In genomic region chr11:30326911-30327310, GRCh38 we compare ENCODE assay signal across 21 cellular contexts. TPM values are rescaled to one million over a fixed set of nuclear protein-coding genes. Genes with fewer than 3 reads are reported as not detected.
DNase-seq lines count a peak whose midpoint lies in the region; ATAC-seq and TF ChIP-seq lines count a peak whose summit lies in the region.
"Had no signal": no experiment of that assay in that cellular context is flagged by ENCODE, and none has a peak within 500 bp of the region (broad histone marks: within the 10 kb centered on the region; RNA-seq: fewer than 3 reads in every experiment).

No MANE protein-coding gene starts in this region.

- intact Hi-C loops in activated CD4-positive, alpha-beta T cell treated with anti-CD3 and anti-CD28 coated beads for 36 hours (cut with DNase I, micrococcal nuclease): loop anchor here (10.0 kb wide), 3 partner anchors 1038 to 1768 kb away; partner anchors contain the start of genes DCDC1 (in 1 of the 2), DNAJC24 (in 1 of the 2) and RCN1 (in 1 of the 2)
- intact Hi-C loops in CD8-positive, alpha-beta T cell (cut with DNase I, micrococcal nuclease): no loop called here

- no peaks in the 10 kb centered on the region for H3K9me3 Mint-ChIP-seq in activated CD4-positive, alpha-beta T cell treated with anti-CD3 and anti-CD28 coated beads for 36 hours (ENCODE audit: low read depth)
- H3K9me3 Mint-ChIP-seq in CD8-positive, alpha-beta T cell: no peaks in the 10 kb centered on the region
- H3K9me3 Mint-ChIP-seq in activated CD8-positive, alpha-beta T cell treated with anti-CD3 and anti-CD28 coated beads, Interleukin-2, amount 10 ng/mL, durations not matched to agents 7 days and 5 days (ENCODE audit: insufficient read depth): no peaks in the 10 kb centered on the region
- H3K9me3 Mint-ChIP-seq: mesothelial cell of epicardium had no signal

- H3K27ac Mint-ChIP-seq in activated CD4-positive, alpha-beta T cell treated with anti-CD3 and anti-CD28 coated beads for 36 hours: peak overlapping the region; percentile 84
- H3K27ac Mint-ChIP-seq in CD8-positive, alpha-beta T cell: peak overlapping the region; percentile 81
- H3K27ac Mint-ChIP-seq in activated CD8-positive, alpha-beta T cell treated with anti-CD3 and anti-CD28 coated beads, Interleukin-2, amount 10 ng/mL, durations not matched to agents 7 days and 5 days: peak overlapping the region; percentile 58
- H3K27ac Mint-ChIP-seq: mesothelial cell of epicardium had no signal

- H3K4me1 ChIP-seq in CD8-positive, alpha-beta T cell (ENCODE audit: insufficient read depth, low read length): peaks cover 49% of the 10 kb centered on the region
- H3K4me1 ChIP-seq: BE2C had no signal

- CTCF ChIA-PET in activated CD4-positive, alpha-beta T cell treated with anti-CD3 and anti-CD28 coated beads for 36 hours (lab: Charles Lee): interaction anchor here (1.0 kb wide), 1 partner anchor 18 kb away, joined by 3 read pairs; no protein-coding TSS in a partner anchor
- CTCF ChIA-PET in CD8-positive, alpha-beta T cell (lab: Charles Lee): no interaction called here
- CTCF ChIA-PET in activated CD8-positive, alpha-beta T cell treated with anti-CD3 and anti-CD28 coated beads, Interleukin-2, amount 10 ng/mL, durations not matched to agents 7 days and 5 days (lab: Charles Lee): interaction anchor here (0.9 to 2.1 kb wide), 3 partner anchors 11 to 18 kb away, joined by 3 to 14 read pairs (median 10); no protein-coding TSS in a partner anchor

- ATAC-seq in activated CD4-positive, alpha-beta T cell treated with anti-CD3 and anti-CD28 coated beads for 36 hours: no peak
- ATAC-seq in CD8-positive, alpha-beta T cell: no peak
- no peak for ATAC-seq in activated CD8-positive, alpha-beta T cell treated with anti-CD3 and anti-CD28 coated beads, Interleukin-2, amount 10 ng/mL, durations not matched to agents 7 days and 5 days
- ATAC-seq in HG03432 (IDR thresholded peaks at IDR 0.05; ENCODE audit: unreplicated experiment): no peak
- ATAC-seq: Panc1 had no signal

- H3K4me3 ChIP-seq in CD8-positive, alpha-beta T cell (ENCODE audit: low read depth, low read length): no peak overlapping the region
- H3K4me3 ChIP-seq: thyroid gland had no signal

- peak overlapping the region; percentile 13 for H3K4me3 Mint-ChIP-seq in activated CD4-positive, alpha-beta T cell treated with anti-CD3 and anti-CD28 coated beads for 36 hours
- H3K4me3 Mint-ChIP-seq in CD8-positive, alpha-beta T cell: peak overlapping the region; percentile 54
- H3K4me3 Mint-ChIP-seq in activated CD8-positive, alpha-beta T cell treated with anti-CD3 and anti-CD28 coated beads, Interleukin-2, amount 10 ng/mL, durations not matched to agents 7 days and 5 days: peak overlapping the region; percentile 23
- H3K4me3 Mint-ChIP-seq: mesothelial cell of epicardium had no signal

- H3K4me1 Mint-ChIP-seq in activated CD4-positive, alpha-beta T cell treated with anti-CD3 and anti-CD28 coated beads for 36 hours: peaks cover 65% of the 10 kb centered on the region
- H3K4me1 Mint-ChIP-seq in CD8-positive, alpha-beta T cell (ENCODE audit: low read depth): peaks cover 79% of the 10 kb centered on the region
- H3K4me1 Mint-ChIP-seq in activated CD8-positive, alpha-beta T cell treated with anti-CD3 and anti-CD28 coated beads, Interleukin-2, amount 10 ng/mL, durations not matched to agents 7 days and 5 days (ENCODE audit: low read depth): peaks cover 57% of the 10 kb centered on the region

- no peak for TF ChIP-seq CTCF in CD8-positive, alpha-beta T cell (IDR thresholded peaks at IDR 0.05)

- no peak overlapping the region for H3K27ac ChIP-seq in CD8-positive, alpha-beta T cell (ENCODE audit: low read depth, low read length)
- H3K27ac ChIP-seq: 22Rv1, neutrophil, thyroid gland had no signal

- DNase-seq in activated CD4-positive, alpha-beta T cell treated with anti-CD3 and anti-CD28 coated beads for 36 hours: no peak
- DNase-seq in activated CD4-positive, alpha-beta T cell treated with anti-CD3 and anti-CD28 coated beads, Interleukin-2, amount 50 U/mL, for 48 hours: no peak
- DNase-seq in CD8-positive, alpha-beta T cell: no peak
- no peak for DNase-seq in activated CD8-positive, alpha-beta T cell treated with anti-CD3 and anti-CD28 coated beads, Interleukin-2, amount 10 ng/mL, durations not matched to agents 7 days and 5 days
- DNase-seq in midbrain (lab: John Stamatoyannopoulos, UW) (peak; percentile 5), amygdala (lab: John Stamatoyannopoulos, UW) (no peak), NCI-H1048 (lab: John Stamatoyannopoulos, UW) (no peak)
- DNase-seq: activated gamma-delta T cell treated with Interleukin-2 at 50 U/mL for 16 hours, BE2C, brain microvascular endothelial cell, DMS153, Karpas-422, NCI-H774, retina, SK-N-SH, thyroid gland had no signal

- H3K27me3 Mint-ChIP-seq in activated CD4-positive, alpha-beta T cell treated with anti-CD3 and anti-CD28 coated beads for 36 hours: no peaks in the 10 kb centered on the region
- H3K27me3 Mint-ChIP-seq in CD8-positive, alpha-beta T cell (ENCODE audit: low read depth): no peaks in the 10 kb centered on the region
- no peaks in the 10 kb centered on the region for H3K27me3 Mint-ChIP-seq in activated CD8-positive, alpha-beta T cell treated with anti-CD3 and anti-CD28 coated beads, Interleukin-2, amount 10 ng/mL, durations not matched to agents 7 days and 5 days (ENCODE audit: low read depth)

- H3K9me3 ChIP-seq in CD8-positive, alpha-beta T cell (ENCODE audit: low read length): no peaks in the 10 kb centered on the region
- H3K9me3 ChIP-seq: BE2C, neutrophil, SK-N-SH, thyroid gland had no signal

- H3K36me3 ChIP-seq in CD8-positive, alpha-beta T cell (ENCODE audit: insufficient read depth, low read length): no peaks in the 10 kb centered on the region
- H3K36me3 ChIP-seq: BE2C, brain microvascular endothelial cell, neutrophil, thyroid gland had no signal

- H3K27me3 ChIP-seq in CD8-positive, alpha-beta T cell (ENCODE audit: insufficient read depth, low read length): no peaks in the 10 kb centered on the region
- H3K27me3 ChIP-seq: BE2C, brain microvascular endothelial cell, neutrophil, thyroid gland had no signal

- peaks cover 33% of the 10 kb centered on the region for H3K36me3 Mint-ChIP-seq in activated CD4-positive, alpha-beta T cell treated with anti-CD3 and anti-CD28 coated beads for 36 hours (ENCODE audit: low read depth)
- H3K36me3 Mint-ChIP-seq in CD8-positive, alpha-beta T cell: peaks cover 45% of the 10 kb centered on the region
- peaks cover 36% of the 10 kb centered on the region for H3K36me3 Mint-ChIP-seq in activated CD8-positive, alpha-beta T cell treated with anti-CD3 and anti-CD28 coated beads, Interleukin-2, amount 10 ng/mL, durations not matched to agents 7 days and 5 days (ENCODE audit: low read depth)

- POLR2A ChIA-PET in activated CD4-positive, alpha-beta T cell treated with anti-CD3 and anti-CD28 coated beads for 36 hours (lab: Charles Lee): no interaction called here
- POLR2A ChIA-PET in CD8-positive, alpha-beta T cell (lab: Charles Lee): interaction anchor here (1.1 to 1.4 kb wide), 2 partner anchors 11 to 31 kb away, joined by 3 read pairs; no protein-coding TSS in a partner anchor
- POLR2A ChIA-PET in activated CD8-positive, alpha-beta T cell treated with anti-CD3 and anti-CD28 coated beads, Interleukin-2, amount 10 ng/mL, durations not matched to agents 7 days and 5 days (lab: Charles Lee): no interaction called here

RNA-seq across cellular contexts. Expression of gene ARL14EP, which starts 4.0 kb away (rescaled TPM):
- total RNA-seq in activated CD4-positive, alpha-beta T cell treated with anti-CD3 and anti-CD28 coated beads for 36 hours: 10 to 100 TPM; 34.8 to 51.8 TPM
- total RNA-seq in CD8-positive, alpha-beta T cell: 10 to 100 TPM; 28.1 to 30.6 TPM
- 10 to 100 TPM; 27.3 to 30.9 TPM for total RNA-seq in activated CD8-positive, alpha-beta T cell treated with anti-CD3 and anti-CD28 coated beads, Interleukin-2, amount 10 ng/mL, durations not matched to agents 7 days and 5 days

Comparison
In these comparisons a context has a peak if more than half of its experiments do, and no peak if none do; other contexts are left out.
1. intact Hi-C loops: an anchor here in activated CD4-positive, alpha-beta T cell treated with anti-CD3 and anti-CD28 coated beads for 36 hours (10.0 kb wide); none called in CD8-positive, alpha-beta T cell.